In the genomic region with DNA sequence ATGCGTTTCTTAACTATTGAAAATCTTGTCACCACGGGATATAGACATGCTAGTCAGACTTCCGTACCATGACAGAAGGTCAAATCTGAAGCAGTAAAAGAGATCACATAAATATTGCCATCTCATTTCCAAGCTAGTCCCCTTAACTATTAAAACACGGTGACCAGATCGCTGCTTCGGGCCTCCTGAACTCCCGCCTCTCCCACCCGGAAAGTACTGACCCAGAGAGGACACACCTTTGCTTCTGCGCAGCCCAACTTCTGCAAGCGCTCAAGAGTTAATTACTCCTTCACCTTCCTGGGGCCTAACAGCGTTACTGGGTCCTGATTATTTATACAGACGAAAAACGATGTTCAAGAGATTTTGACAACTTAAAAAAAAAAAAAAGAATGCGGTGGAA, we compare ENCODE assay signal across 8 cellular contexts. TPM values are rescaled to one million over a fixed set of nuclear protein-coding genes. Genes with fewer than 3 reads are reported as not detected.
DNase-seq lines count a peak whose midpoint lies in the region; ATAC-seq lines count a peak whose summit lies in the region.

No MANE protein-coding gene starts in this region.

- H3K27me3 ChIP-seq in skeletal muscle satellite cell (ENCODE audit: control insufficient read depth, insufficient read depth, low read length): no peaks in the 10 kb centered on the region

- ATAC-seq in activated CD4-positive, CD25-positive, alpha-beta regulatory T cell treated with anti-CD3 and anti-CD28 coated beads, Interleukin-2, amount 50 U/mL, for 24 hours: no peak
- no peak for ATAC-seq in HG03521 (IDR thresholded peaks at IDR 0.05; ENCODE audit: unreplicated experiment)

- H3K36me3 ChIP-seq in skeletal muscle satellite cell (ENCODE audit: insufficient read depth, low read length): peaks cover 14% of the 10 kb centered on the region

- no peaks in the 10 kb centered on the region for H3K9me3 ChIP-seq in skeletal muscle satellite cell (replicated peaks; ENCODE audit: low read length)

- DNase-seq in NOMO-1 treated with DMSO at 0.1 percent for 48 hours (lab: John Stamatoyannopoulos, UW; ENCODE audit: unreplicated experiment) (peak; percentile 26), NOMO-1 treated with dmso at 0.1 percent for 144 hours (lab: John Stamatoyannopoulos, UW; ENCODE audit: unreplicated experiment) (no peak), SW480 (ENCODE audit: low spot score) (peak; percentile 35), glomerular visceral epithelial cell (ENCODE audit: extremely low spot score) (peak; percentile 22), GM19240 (ENCODE audit: insufficient read length, low spot score) (no peak)

- H3K4me1 ChIP-seq in skeletal muscle satellite cell (ENCODE audit: control insufficient read depth, insufficient read depth, low read length): peaks cover 59% of the 10 kb centered on the region

- H3K4me2 ChIP-seq in skeletal muscle satellite cell (ENCODE audit: low read length): peak overlapping the region; percentile 96

- peak overlapping the region; percentile 81 for H3K4me3 ChIP-seq in skeletal muscle satellite cell (ENCODE audit: low read length)

- peak overlapping the region; percentile 80 for H3K9ac ChIP-seq in skeletal muscle satellite cell (ENCODE audit: low read depth, low read length)

RNA-seq across cellular contexts. Expression of gene SORT1, which starts 0.7 kb away (rescaled TPM):
- 1.0 and 13.1 TPM in 2 replicates for total RNA-seq in skeletal muscle satellite cell (2012; rRNA removed)

RNA-seq across cellular contexts. Expression of gene PSMA5, which starts 29.3 kb away (rescaled TPM):
- total RNA-seq in skeletal muscle satellite cell (2012; rRNA removed): 55.3 and 65.4 TPM in 2 replicates

Comparison
In these comparisons a context has a peak if more than half of its experiments do, and no peak if none do; other contexts are left out.
1. DNase-seq: peak in NOMO-1 treated with DMSO at 0.1 percent for 48 hours (single experiment), SW480 (single experiment) and glomerular visceral epithelial cell (single experiment); none in NOMO-1 treated with dmso at 0.1 percent for 144 hours (single experiment) and GM19240 (single experiment).